In genomic region chr9:136410500-136411287, GRCh38 we compare ENCODE assay signal across 8 cellular contexts. TPM values are rescaled to one million over a fixed set of nuclear protein-coding genes. Genes with fewer than 3 reads are reported as not detected.
DNase-seq lines count a peak whose midpoint lies in the region; ATAC-seq and TF ChIP-seq lines count a peak whose summit lies in the region.

TSS of gene ENTR1 (minus strand) at chr9:136410614. CDS start at chr9:136410397, 217 bp downstream.
TSS of gene PMPCA (plus strand) at chr9:136410658. CDS start at chr9:136410669, 11 bp downstream.

- POLR2A ChIA-PET in activated naive CD8-positive, alpha-beta T cell treated with anti-CD3 and anti-CD28 coated beads, Interleukin-2, amount 10 ng/mL, durations not matched to agents 7 days and 5 days (lab: Charles Lee), result interaction anchor here (0.5 to 1.8 kb wide), 7 partner anchors 12 to 303 kb away, joined by 3 to 7 read pairs (median 3); partner anchors contain the start of gene DNLZ

- TF ChIP-seq POLR2A in testis (IDR thresholded peaks at IDR 0.05), result peak; percentile 32

- DNase-seq in NCI-H1105 (lab: John Stamatoyannopoulos, UW), result peak; percentile 75
- peak; percentile 69 to 81 for DNase-seq in SW 1271 (lab: John Stamatoyannopoulos, UW)
- peak; percentile 97 for DNase-seq in activated naive CD8-positive, alpha-beta T cell treated with anti-CD3 and anti-CD28 coated beads, Interleukin-2, amount 10 ng/mL, durations not matched to agents 7 days and 5 days
- peak; percentile 95 for DNase-seq in Right ventricle myocardium inferior (ENCODE audit: missing footprints)
- peak; percentile 95 for DNase-seq in osteocyte (ENCODE audit: extremely low spot score, unreplicated experiment)
- peak; percentile 94 for DNase-seq in testis

- H3K27ac Mint-ChIP-seq in activated naive CD8-positive, alpha-beta T cell treated with anti-CD3 and anti-CD28 coated beads, Interleukin-2, amount 10 ng/mL, durations not matched to agents 7 days and 5 days, result peak within 1 kb of the TSS; percentile 90
- H3K27ac Mint-ChIP-seq in osteocyte (ENCODE audit: unreplicated experiment), result peak within 1 kb of the TSS; percentile 86

- peak within 1 kb of the TSS; percentile 94 for H3K4me3 Mint-ChIP-seq in activated naive CD8-positive, alpha-beta T cell treated with anti-CD3 and anti-CD28 coated beads, Interleukin-2, amount 10 ng/mL, durations not matched to agents 7 days and 5 days
- H3K4me3 Mint-ChIP-seq in osteocyte (ENCODE audit: unreplicated experiment), result peak within 1 kb of the TSS; percentile 89

- TF ChIP-seq CTCF in osteocyte (IDR thresholded peaks at IDR 0.05) (no peak), testis (IDR thresholded peaks at IDR 0.05) (no peak)

- H3K9me3 Mint-ChIP-seq in activated naive CD8-positive, alpha-beta T cell treated with anti-CD3 and anti-CD28 coated beads, Interleukin-2, amount 10 ng/mL, durations not matched to agents 7 days and 5 days, result no peaks in the 10 kb centered on the region
- H3K9me3 Mint-ChIP-seq in osteocyte (ENCODE audit: unreplicated experiment), result no peaks in the 10 kb centered on the region

- peaks cover 27% of the 10 kb centered on the region for H3K4me1 Mint-ChIP-seq in activated naive CD8-positive, alpha-beta T cell treated with anti-CD3 and anti-CD28 coated beads, Interleukin-2, amount 10 ng/mL, durations not matched to agents 7 days and 5 days
- peaks cover 32% of the 10 kb centered on the region for H3K4me1 Mint-ChIP-seq in osteocyte (ENCODE audit: unreplicated experiment)

- 0% methylated on average over 11 to 83 of the region's 83 CpGs for WGBS in testis, 2 donors

- no peaks in the 10 kb centered on the region for H3K27me3 ChIP-seq in testis

- H3K4me3 ChIP-seq in GM08714 (ENCODE audit: low read length) (peak within 1 kb of the TSS; percentile 81), testis (peak within 1 kb of the TSS; percentile 90 to 99)

- H3K27me3 Mint-ChIP-seq in activated naive CD8-positive, alpha-beta T cell treated with anti-CD3 and anti-CD28 coated beads, Interleukin-2, amount 10 ng/mL, durations not matched to agents 7 days and 5 days, result no peaks in the 10 kb centered on the region
- H3K27me3 Mint-ChIP-seq in osteocyte (ENCODE audit: unreplicated experiment), result no peaks in the 10 kb centered on the region

- no peaks in the 10 kb centered on the region for H3K36me3 ChIP-seq in testis (ENCODE audit: low read depth, missing control alignments)

- peaks cover 15% of the 10 kb centered on the region for H3K4me1 ChIP-seq in testis

- H3K36me3 Mint-ChIP-seq in activated naive CD8-positive, alpha-beta T cell treated with anti-CD3 and anti-CD28 coated beads, Interleukin-2, amount 10 ng/mL, durations not matched to agents 7 days and 5 days, result peaks cover 23% of the 10 kb centered on the region
- peaks cover 25% of the 10 kb centered on the region for H3K36me3 Mint-ChIP-seq in osteocyte (ENCODE audit: unreplicated experiment)

- ATAC-seq in HG02610 (IDR thresholded peaks at IDR 0.05; ENCODE audit: unreplicated experiment) (peak; percentile 77), Right ventricle myocardium inferior (peak; percentile 88)
- ATAC-seq in activated naive CD8-positive, alpha-beta T cell treated with anti-CD3 and anti-CD28 coated beads, Interleukin-2, amount 10 ng/mL, durations not matched to agents 7 days and 5 days (ENCODE audit: low read depth), result peak; percentile 76

- H3K27ac ChIP-seq in testis, result peak within 1 kb of the TSS; percentile 78 to 85

- H3K9me3 ChIP-seq in testis, result no peaks in the 10 kb centered on the region

- intact Hi-C loops in Right ventricle myocardium inferior (cut with DNase I), result loop anchor here (2.0 kb wide), 1 partner anchor 28 kb away; the partner anchor contains the start of gene INPP5E
- intact Hi-C loops in testis (cut with DNase I; ENCODE audit: low total_unique reads), result no loop called here

RNA-seq across cellular contexts. Expression of gene ENTR1, which starts in this region (rescaled TPM):
- total RNA-seq in activated naive CD8-positive, alpha-beta T cell treated with anti-CD3 and anti-CD28 coated beads, Interleukin-2, amount 10 ng/mL, durations not matched to agents 7 days and 5 days, result 10 to 100 TPM; 55.5 to 56.2 TPM
- total RNA-seq in Right ventricle myocardium inferior, result 23.7 TPM
- 54.8 and 57.9 TPM in 2 replicates for total RNA-seq in osteocyte
- total RNA-seq in testis, result 10 to 100 TPM; 61.7 to 64.3 TPM
- 69.1 TPM for polyA plus RNA-seq in testis (ENCODE audit: insufficient read depth, low read depth, low replicate concordance)

RNA-seq across cellular contexts. Expression of gene PMPCA, which starts in this region (rescaled TPM):
- 10 to 100 TPM; 60.6 to 65.6 TPM for total RNA-seq in activated naive CD8-positive, alpha-beta T cell treated with anti-CD3 and anti-CD28 coated beads, Interleukin-2, amount 10 ng/mL, durations not matched to agents 7 days and 5 days
- total RNA-seq in Right ventricle myocardium inferior, result 71.8 TPM
- total RNA-seq in osteocyte, result 51.9 and 52.8 TPM in 2 replicates
- 10 to 100 TPM; 66.7 to 69.8 TPM for total RNA-seq in testis
- polyA plus RNA-seq in testis (ENCODE audit: insufficient read depth, low read depth, low replicate concordance), result 78.4 TPM

Comparison
In these comparisons a context has a peak if more than half of its experiments do, and no peak if none do; other contexts are left out.
1. Peak in every context shown above with its lines: DNase-seq, ATAC-seq, H3K4me3 ChIP-seq and H3K27ac ChIP-seq.